26 cellular contexts compared by ENCODE assay signal in genomic region chr19:34642241-34642640, GRCh38.
"Had no signal": no experiment of that assay in that cellular context is flagged by ENCODE, and none has a peak within 500 bp of the region (broad histone marks: within the 10 kb centered on the region; RNA-seq: fewer than 3 reads in every experiment).

No MANE protein-coding gene starts in this region.

- H3K36me3 ChIP-seq: stomach, suprapubic skin, thoracic aorta, thyroid gland, tibial artery, tibial nerve, transverse colon, upper lobe of left lung, upper lobe of right lung, uterus, vagina had no signal

- ATAC-seq: stimulated activated effector memory CD8-positive, alpha-beta T cell treated with anti-CD3 and anti-CD28 coated beads, Interleukin-12 subunit alpha, Interleukin-12 subunit beta, amount 100 ng/mL, for 72 hours; stimulated activated memory B cell treated with anti-CD40 and anti-IgM and Interleukin-4, amounts not matched to agents 10 μg/mL and 1 μg/mL and 100 μg/mL, for 72 hours; stimulated activated naive B cell treated with anti-CD40 and anti-IgM and Interleukin-4, amounts not matched to agents 10 μg/mL and 1 μg/mL and 100 μg/mL, for 72 hours; stimulated activated naive CD8-positive, alpha-beta T cell treated with anti-CD3 and anti-CD28 coated beads, Interleukin-15, amount 100 ng/mL, for 72 hours; stimulated activated naive CD8-positive, alpha-beta T cell treated with anti-CD3 and anti-CD28 coated beads, Interleukin-15, Interleukin-2, amounts not matched to agents 100 U/mL and 50 U/mL, for 24 hours; upper lobe of right lung had no signal

- H3K4me3 ChIP-seq: stomach, suprapubic skin, testis, thoracic aorta, thyroid gland, tibial artery, tibial nerve, transverse colon, upper lobe of left lung, upper lobe of right lung, uterus, vagina had no signal

- H3K27ac ChIP-seq: stomach, suprapubic skin, testis, thoracic aorta, thyroid gland, tibial artery, tibial nerve, transverse colon, upper lobe of left lung, upper lobe of right lung, uterus, vagina had no signal

- DNase-seq: stimulated activated CD4-positive, alpha-beta T cell treated with anti-CD3 and anti-CD28 coated beads, Interleukin-2, amount 100 ng/mL, for 48 hours; stimulated activated CD4-positive, alpha-beta T cell treated with anti-CD3 and anti-CD28 coated beads, Interleukin-4, amount 100 ng/mL, for 1 hour; stimulated activated CD4-positive, alpha-beta T cell treated with anti-CD3 and anti-CD28 coated beads, Interleukin-4, amount 100 ng/mL, for 24 hours; stimulated activated CD4-positive, alpha-beta T cell treated with anti-CD3 and anti-CD28 coated beads, Interleukin-4, amount 100 ng/mL, for 4 hours; stimulated activated CD8-positive, alpha-beta memory T cell treated with anti-CD3 and anti-CD28 coated beads, Interleukin-4, amount 100 ng/mL, for 48 hours; stimulated activated naive B cell treated with anti-CD40 and anti-IgM and Interleukin-4, amounts not matched to agents 10 μg/mL and 1 μg/mL and 100 μg/mL, for 72 hours; stimulated activated naive CD4-positive, alpha-beta T cell; stimulated activated naive CD4-positive, alpha-beta T cell treated with Interleukin-2 at 50 U/mL for 16 hours; stimulated activated naive CD8-positive, alpha-beta T cell treated with anti-CD3 and anti-CD28 coated beads, Interleukin-15, amount 100 ng/mL, for 72 hours; stimulated activated naive CD8-positive, alpha-beta T cell treated with anti-CD3 and anti-CD28 coated beads, Interleukin-15, Interleukin-2, amounts not matched to agents 100 U/mL and 50 U/mL, for 24 hours; stomach; substantia nigra; testis; thyroid gland; tibial artery; transverse colon; trophoblast cell; upper lobe of left lung; upper lobe of right lung; uterus had no signal

- H3K9me3 ChIP-seq: stomach, suprapubic skin, testis, thoracic aorta, thyroid gland, tibial artery, tibial nerve, transverse colon, upper lobe of left lung, upper lobe of right lung, uterus, vagina had no signal

- H3K27me3 ChIP-seq: stomach, suprapubic skin, testis, thyroid gland, tibial artery, tibial nerve, transverse colon, upper lobe of left lung, upper lobe of right lung, uterus, vagina had no signal

- H3K4me1 ChIP-seq: suprapubic skin, testis, thyroid gland, tibial artery, tibial nerve, transverse colon, upper lobe of left lung, upper lobe of right lung, uterus, vagina had no signal
